In the genomic region with DNA sequence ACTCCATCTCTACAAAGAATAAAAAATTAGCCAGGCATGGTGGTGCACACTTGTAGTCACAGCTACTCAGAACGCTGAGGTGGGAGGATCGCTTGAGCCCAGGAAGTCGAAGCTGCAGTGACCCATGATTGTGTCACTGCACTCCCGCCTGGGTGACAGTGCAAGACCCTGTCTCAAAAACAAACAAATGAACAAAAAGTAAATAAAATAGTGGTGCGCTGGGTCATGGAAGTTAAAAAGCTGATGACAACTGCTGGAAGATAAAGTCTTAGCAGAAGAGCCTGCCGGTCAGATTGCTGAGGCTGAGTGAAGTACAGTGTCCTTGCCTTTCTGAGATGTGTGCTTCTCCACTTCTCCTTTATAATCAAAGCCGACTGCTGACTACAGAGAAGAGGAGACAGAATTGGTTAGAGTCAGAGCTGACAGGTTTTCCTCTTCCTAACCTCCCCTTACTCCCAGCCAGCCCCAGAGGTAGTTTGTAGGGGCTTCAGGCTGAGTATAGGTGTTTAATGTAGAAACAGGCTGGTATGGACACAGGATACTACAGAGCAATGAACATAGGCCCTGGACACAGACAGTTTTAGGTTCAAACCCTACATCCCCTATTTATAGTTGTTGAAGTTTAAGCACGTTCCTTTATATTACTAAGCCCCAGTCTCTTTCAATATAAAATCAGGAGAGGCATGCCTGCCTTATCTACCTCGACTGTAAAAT, we compare ENCODE assay signal across 16 cellular contexts. TPM values are rescaled to one million over a fixed set of nuclear protein-coding genes. Genes with fewer than 3 reads are reported as not detected.
"Had no signal": no experiment of that assay in that cellular context is flagged by ENCODE, and none has a peak within 500 bp of the region (broad histone marks: within the 10 kb centered on the region; RNA-seq: fewer than 3 reads in every experiment).

No MANE protein-coding gene starts in this region.

- H3K9me3 ChIP-seq: heart left ventricle, left lung, ovary, thyroid gland, uterus had no signal

- H3K4me3 ChIP-seq: cardiac muscle cell, heart left ventricle, left lung, ovary, thyroid gland, uterus had no signal

- H3K27me3 ChIP-seq: cardiac muscle cell, heart left ventricle, left lung, ovary, thyroid gland, uterus had no signal

- ATAC-seq: left lung, SK-N-SH treated with all-trans-retinoic acid at 6 μM for 48 hours had no signal

- H3K4me1 ChIP-seq: left lung, thyroid gland, uterus had no signal

- H3K9me3 Mint-ChIP-seq: activated CD4-positive, alpha-beta T cell treated with anti-CD3 and anti-CD28 coated beads, Interleukin-2, amount 10 ng/mL, durations not matched to agents 24 days and 14 days; activated naive CD8-positive, alpha-beta T cell treated with anti-CD3 and anti-CD28 coated beads, Interleukin-2, amount 10 ng/mL, durations not matched to agents 7 days and 5 days; activated T-helper 2 cell treated with anti-CD3 and anti-CD28 coated beads, Interferon-gamma antibody, Interleukin-2, Interleukin-4, amounts not matched to agents 10 μg/mL and 5 μg/mL and 100 μg/mL, durations not matched to agents 14 hours and 24 hours and 36 hours had no signal

- H3K27ac ChIP-seq: cardiac muscle cell, left lung, ovary, thyroid gland, uterus had no signal

- H3K27me3 Mint-ChIP-seq: activated CD4-positive, alpha-beta T cell treated with anti-CD3 and anti-CD28 coated beads, Interleukin-2, amount 10 ng/mL, durations not matched to agents 24 days and 14 days; activated naive CD8-positive, alpha-beta T cell treated with anti-CD3 and anti-CD28 coated beads, Interleukin-2, amount 10 ng/mL, durations not matched to agents 7 days and 5 days had no signal

- H3K4me3 Mint-ChIP-seq: activated CD4-positive, alpha-beta T cell treated with anti-CD3 and anti-CD28 coated beads, Interleukin-2, amount 10 ng/mL, durations not matched to agents 24 days and 14 days; activated naive CD8-positive, alpha-beta T cell treated with anti-CD3 and anti-CD28 coated beads, Interleukin-2, amount 10 ng/mL, durations not matched to agents 7 days and 5 days had no signal

- H3K36me3 ChIP-seq: cardiac muscle cell, ovary, uterus had no signal

- H3K27ac Mint-ChIP-seq: activated CD4-positive, alpha-beta T cell treated with anti-CD3 and anti-CD28 coated beads, Interleukin-2, amount 10 ng/mL, durations not matched to agents 24 days and 14 days; activated naive CD8-positive, alpha-beta T cell treated with anti-CD3 and anti-CD28 coated beads, Interleukin-2, amount 10 ng/mL, durations not matched to agents 7 days and 5 days; activated T-helper 2 cell treated with anti-CD3 and anti-CD28 coated beads, Interferon-gamma antibody, Interleukin-2, Interleukin-4, amounts not matched to agents 10 μg/mL and 5 μg/mL and 100 μg/mL, durations not matched to agents 14 hours and 24 hours and 36 hours had no signal

- DNase-seq: activated CD4-positive, alpha-beta T cell treated with anti-CD3 and anti-CD28 coated beads, Interleukin-2, amount 10 ng/mL, durations not matched to agents 24 days and 14 days; activated naive CD8-positive, alpha-beta T cell treated with anti-CD3 and anti-CD28 coated beads, Interleukin-2, amount 10 ng/mL, durations not matched to agents 7 days and 5 days; aorta; effector CD4-positive, alpha-beta T cell; heart left ventricle; left lung; ovary; stimulated activated CD4-positive, alpha-beta T cell treated with anti-CD3 and anti-CD28 coated beads, Interleukin-2, amount 100 ng/mL, for 48 hours; thyroid gland; uterus had no signal

RNA-seq across cellular contexts. Expression of gene FBXO40, which starts 49.6 kb away (rescaled TPM):
- total RNA-seq: activated CD4-positive, alpha-beta T cell treated with anti-CD3 and anti-CD28 coated beads, Interleukin-2, amount 10 ng/mL, durations not matched to agents 24 days and 14 days; activated naive CD8-positive, alpha-beta T cell treated with anti-CD3 and anti-CD28 coated beads, Interleukin-2, amount 10 ng/mL, durations not matched to agents 7 days and 5 days; activated T-helper 2 cell treated with anti-CD3 and anti-CD28 coated beads, Interferon-gamma antibody, Interleukin-2, Interleukin-4, amounts not matched to agents 10 μg/mL and 5 μg/mL and 100 μg/mL, durations not matched to agents 14 hours and 24 hours and 36 hours; endothelial cell of umbilical vein; frontal cortex; T-helper 1 cell treated with Interleukin-12 subunit alpha and Interleukin-12 subunit beta and Interleukin-4 antibody, amounts not matched to agents 30 ng/mL and 1 ng/mL, for 36 hours; thyroid gland had no signal
